Comparison of ENCODE assay signal across 17 cellular contexts in genomic region chr9:136913701-136914438, GRCh38. TPM values are rescaled to one million over a fixed set of nuclear protein-coding genes. Genes with fewer than 3 reads are reported as not detected.
DNase-seq lines count a peak whose midpoint lies in the region; ATAC-seq and TF ChIP-seq lines count a peak whose summit lies in the region.
"Had no signal": no experiment of that assay in that cellular context is flagged by ENCODE, and none has a peak within 500 bp of the region (broad histone marks: within the 10 kb centered on the region; RNA-seq: fewer than 3 reads in every experiment).

No MANE protein-coding gene starts in this region.

- H3K27me3 Mint-ChIP-seq in activated CD4-positive, alpha-beta T cell treated with anti-CD3 and anti-CD28 coated beads, Interleukin-2, amount 10 ng/mL, durations not matched to agents 24 days and 14 days: no peaks in the 10 kb centered on the region
- no peaks in the 10 kb centered on the region for H3K27me3 Mint-ChIP-seq in H9 (ENCODE audit: low read depth)
- H3K27me3 Mint-ChIP-seq in central memory CD8-positive, alpha-beta T cell: no peaks in the 10 kb centered on the region
- H3K27me3 Mint-ChIP-seq: CD4-positive, alpha-beta memory T cell had no signal

- H3K27me3 ChIP-seq in H9 (ENCODE audit: insufficient read depth, low read length) (no peaks in the 10 kb centered on the region), osteoblast (ENCODE audit: insufficient read depth, low read length) (no peaks in the 10 kb centered on the region)

- no peak overlapping the region for H2BK5ac ChIP-seq in H9 (ENCODE audit: insufficient read length, low read length)

- no peak for DNase-seq in activated CD4-positive, alpha-beta T cell treated with anti-CD3 and anti-CD28 coated beads, Interleukin-2, amount 10 ng/mL, durations not matched to agents 24 days and 14 days
- no peak for DNase-seq in activated CD4-positive, alpha-beta T cell treated with anti-CD3 and anti-CD28 coated beads for 4 hours
- DNase-seq in H9: peak; percentile 21
- no peak for DNase-seq in central memory CD8-positive, alpha-beta T cell (ENCODE audit: low spot score in 2 of 2)
- peak; percentile 55 for DNase-seq in osteoblast (ENCODE audit: insufficient read length, low spot score, missing footprints)
- DNase-seq: 8988T; C1 segment of cervical spinal cord; CD4-positive, alpha-beta memory T cell; DMS79; H7 had no signal

- H3K9me3 ChIP-seq in H9 (ENCODE audit: control insufficient read depth, low read depth, low read length) (no peaks in the 10 kb centered on the region), osteoblast (ENCODE audit: low read depth, low read length) (no peaks in the 10 kb centered on the region)

- H2AFZ ChIP-seq in H9 (ENCODE audit: low read length) (no peak overlapping the region), osteoblast (ENCODE audit: low read length) (no peak overlapping the region)
- H2AFZ ChIP-seq: GM23338 had no signal

- H4K5ac ChIP-seq in H9 (ENCODE audit: insufficient read length, low read depth, low read length): no peak overlapping the region

- H2BK20ac ChIP-seq in H9 (ENCODE audit: low read depth, low read length, poor library complexity, severe bottlenecking): no peak overlapping the region

- peaks cover 53% of the 10 kb centered on the region for H3K36me3 Mint-ChIP-seq in activated CD4-positive, alpha-beta T cell treated with anti-CD3 and anti-CD28 coated beads, Interleukin-2, amount 10 ng/mL, durations not matched to agents 24 days and 14 days (ENCODE audit: low read depth)
- H3K36me3 Mint-ChIP-seq in H9 (ENCODE audit: insufficient read depth in 1 of 3, low read depth in 3 of 3): peaks cover 25 to 61% (median 51%) of the 10 kb centered on the region in 3 experiments; a peak in 6 of 7 replicates
- H3K36me3 Mint-ChIP-seq in central memory CD8-positive, alpha-beta T cell (ENCODE audit: insufficient read depth): peaks cover 39% of the 10 kb centered on the region

- H2BK12ac ChIP-seq in H9 (ENCODE audit: insufficient read length, low read depth, low read length): no peak overlapping the region

- H3K4me1 ChIP-seq in H9 (ENCODE audit: insufficient read depth, low read length) (no peaks in the 10 kb centered on the region), osteoblast (ENCODE audit: insufficient read depth, low read length) (no peaks in the 10 kb centered on the region)

- no peak overlapping the region for H2BK120ac ChIP-seq in H9 (ENCODE audit: low read depth, low read length, poor library complexity, severe bottlenecking)

- H2AK5ac ChIP-seq in H9 (ENCODE audit: insufficient read length, low read length): no peak overlapping the region

- no peak for TF ChIP-seq CTCF in H9 (conservative IDR thresholded peaks at IDR 0.05)
- no peak for TF ChIP-seq CTCF in osteoblast (IDR thresholded peaks at IDR 0.05; ENCODE audit: extremely low read depth, low read depth, low read length)

- no peaks in the 10 kb centered on the region for H4K20me1 ChIP-seq in H9 (ENCODE audit: control insufficient read depth, insufficient read depth, insufficient read length)
- H4K20me1 ChIP-seq in osteoblast (ENCODE audit: insufficient read depth, low read length): peaks cover 3% of the 10 kb centered on the region

- no peaks in the 10 kb centered on the region for H3K23me2 ChIP-seq in H9 (ENCODE audit: insufficient read length, low read depth, low read length, poor library complexity, severe bottlenecking)

- H3K79me2 ChIP-seq in H9 (ENCODE audit: insufficient read depth, low read length) (no peaks in the 10 kb centered on the region), osteoblast (ENCODE audit: insufficient read depth, low read length) (no peaks in the 10 kb centered on the region)

- no peak overlapping the region for H3K4ac ChIP-seq in H9 (ENCODE audit: low read depth, low read length)

- no peak overlapping the region for H3K4me2 ChIP-seq in H9 (ENCODE audit: insufficient read depth, insufficient read length, low read length)
- no peak overlapping the region for H3K4me2 ChIP-seq in osteoblast (ENCODE audit: insufficient read depth, low read length)
- H3K4me2 ChIP-seq: GM23338 had no signal

- H3K9ac ChIP-seq in H9 (ENCODE audit: extremely low read depth, insufficient read length, low read length): no peak overlapping the region

- peaks cover 9% of the 10 kb centered on the region for H3K4me1 Mint-ChIP-seq in activated CD4-positive, alpha-beta T cell treated with anti-CD3 and anti-CD28 coated beads, Interleukin-2, amount 10 ng/mL, durations not matched to agents 24 days and 14 days
- no peaks in the 10 kb centered on the region for H3K4me1 Mint-ChIP-seq in H9
- peaks cover 17% of the 10 kb centered on the region for H3K4me1 Mint-ChIP-seq in central memory CD8-positive, alpha-beta T cell
- H3K4me1 Mint-ChIP-seq: GM23338 had no signal

- H3K27ac ChIP-seq in H9 (ENCODE audit: insufficient read length, low read depth, low read length) (no peak overlapping the region), osteoblast (ENCODE audit: low read depth, low read length) (no peak overlapping the region)

- peaks cover 3% of the 10 kb centered on the region for H3K79me1 ChIP-seq in H9 (ENCODE audit: insufficient read depth, low read depth, low read length, poor library complexity, severe bottlenecking)

- H3K9me3 Mint-ChIP-seq in activated CD4-positive, alpha-beta T cell treated with anti-CD3 and anti-CD28 coated beads, Interleukin-2, amount 10 ng/mL, durations not matched to agents 24 days and 14 days: no peaks in the 10 kb centered on the region
- no peaks in the 10 kb centered on the region for H3K9me3 Mint-ChIP-seq in H9
- H3K9me3 Mint-ChIP-seq in central memory CD8-positive, alpha-beta T cell: no peaks in the 10 kb centered on the region
- H3K9me3 Mint-ChIP-seq: CD4-positive, alpha-beta memory T cell; GM23338 had no signal

- no peak overlapping the region for H3K4me3 Mint-ChIP-seq in activated CD4-positive, alpha-beta T cell treated with anti-CD3 and anti-CD28 coated beads, Interleukin-2, amount 10 ng/mL, durations not matched to agents 24 days and 14 days
- H3K4me3 Mint-ChIP-seq in H9: no peak overlapping the region
- H3K4me3 Mint-ChIP-seq in central memory CD8-positive, alpha-beta T cell: no peak overlapping the region
- H3K4me3 Mint-ChIP-seq: CD4-positive, alpha-beta memory T cell; GM23338 had no signal

- intact Hi-C loops in activated CD4-positive, alpha-beta T cell treated with anti-CD3 and anti-CD28 coated beads, Interleukin-2, amount 10 ng/mL, durations not matched to agents 24 days and 14 days (cut with micrococcal nuclease): no loop called here

- no peak overlapping the region for H2BK15ac ChIP-seq in H9 (ENCODE audit: low read depth, low read length)

- H4K8ac ChIP-seq in H9 (replicated peaks; ENCODE audit: insufficient read length, low read depth, low read length): no peak overlapping the region

- H3K23ac ChIP-seq in H9 (ENCODE audit: insufficient read length, low read depth, low read length): no peak overlapping the region

- no CpG with 5 or more reads among the region's 17 CpGs for WGBS in H9 (ENCODE audit: extremely low coverage, insufficient read length, low lambda C conversion rate)

- H3T11ph ChIP-seq in H9 (ENCODE audit: low read length): no peak overlapping the region

- peaks cover 41% of the 10 kb centered on the region for H3K36me3 ChIP-seq in osteoblast (ENCODE audit: insufficient read depth, low read length)

- H3K18ac ChIP-seq in H9 (ENCODE audit: insufficient read length, low read depth, low read length): no peak overlapping the region

- H3K27ac Mint-ChIP-seq in activated CD4-positive, alpha-beta T cell treated with anti-CD3 and anti-CD28 coated beads, Interleukin-2, amount 10 ng/mL, durations not matched to agents 24 days and 14 days: peak overlapping the region; percentile 47
- H3K27ac Mint-ChIP-seq in H9: peak overlapping the region in 2 of 3 experiments; percentile 52 to 86; a peak in 2 of 7 replicates
- H3K27ac Mint-ChIP-seq in central memory CD8-positive, alpha-beta T cell (ENCODE audit: low read depth): peak overlapping the region; percentile 32
- H3K27ac Mint-ChIP-seq: GM23338 had no signal

- H3K56ac ChIP-seq in H9 (ENCODE audit: insufficient read length, low read depth, low read length): no peak overlapping the region

- H3K4me3 ChIP-seq in osteoblast (ENCODE audit: insufficient read depth, low read length): no peak overlapping the region
- H3K4me3 ChIP-seq: GM12878, GM23338 had no signal

- no peak overlapping the region for H4K91ac ChIP-seq in H9 (ENCODE audit: insufficient read length, low read depth, low read length)

- H3K14ac ChIP-seq in H9 (ENCODE audit: insufficient read depth, low read length): no peak overlapping the region

- ATAC-seq in central memory CD8-positive, alpha-beta T cell (replicated peaks; ENCODE audit: extremely low read depth, poor library complexity, severe bottlenecking): no peak
- ATAC-seq in GM21717 (IDR thresholded peaks at IDR 0.05; ENCODE audit: unreplicated experiment) (no peak), HG03175 (IDR thresholded peaks at IDR 0.05; ENCODE audit: unreplicated experiment) (no peak), HG02571 (IDR thresholded peaks at IDR 0.05; ENCODE audit: unreplicated experiment) (no peak)
- ATAC-seq: GM12878, GM23338, HepG2 had no signal

RNA-seq across cellular contexts. Expression of gene TRAF2, which starts 27.6 kb away (rescaled TPM):
- total RNA-seq in activated CD4-positive, alpha-beta T cell treated with anti-CD3 and anti-CD28 coated beads, Interleukin-2, amount 10 ng/mL, durations not matched to agents 24 days and 14 days: 61.6 and 66.6 TPM in 2 replicates
- total RNA-seq in H9 (2021): 48.8 and 49.2 TPM in 2 replicates
- total RNA-seq in osteoblast: 6.2 and 6.8 TPM in 2 replicates

RNA-seq across cellular contexts. Expression of gene FBXW5, which starts 30.7 kb away (rescaled TPM):
- 92.7 and 93.6 TPM in 2 replicates for total RNA-seq in activated CD4-positive, alpha-beta T cell treated with anti-CD3 and anti-CD28 coated beads, Interleukin-2, amount 10 ng/mL, durations not matched to agents 24 days and 14 days
- total RNA-seq in H9 (2021) (62.2 and 65.0 TPM in 2 replicates), osteoblast (143 and 157 TPM in 2 replicates)

RNA-seq across cellular contexts. Expression of gene C8G, which starts 31.2 kb away (rescaled TPM):
- total RNA-seq in activated CD4-positive, alpha-beta T cell treated with anti-CD3 and anti-CD28 coated beads, Interleukin-2, amount 10 ng/mL, durations not matched to agents 24 days and 14 days: 0.69 and 1.7 TPM in 2 replicates
- total RNA-seq in H9 (2021) (0.96 and 1.3 TPM in 2 replicates), osteoblast (1.2 TPM in 1 of 2 replicates, not detected in the other)
- total RNA-seq: G401, GM23338, H7 had no signal

RNA-seq across cellular contexts. Expression of gene LCN12, which starts 38.2 kb away (rescaled TPM):
- total RNA-seq in activated CD4-positive, alpha-beta T cell treated with anti-CD3 and anti-CD28 coated beads, Interleukin-2, amount 10 ng/mL, durations not matched to agents 24 days and 14 days: 1.3 and 2.3 TPM in 2 replicates
- total RNA-seq in H9 (2021) (2.1 and 4.5 TPM in 2 replicates), osteoblast (not detected in 2 replicates)
- total RNA-seq: G401 had no signal

RNA-seq across cellular contexts. Expression of gene EDF1, which starts 47.8 kb away (rescaled TPM):
- total RNA-seq in activated CD4-positive, alpha-beta T cell treated with anti-CD3 and anti-CD28 coated beads, Interleukin-2, amount 10 ng/mL, durations not matched to agents 24 days and 14 days: 378 and 380 TPM in 2 replicates
- total RNA-seq in H9 (2021) (318 and 328 TPM in 2 replicates), osteoblast (126 and 173 TPM in 2 replicates)

Comparison
In these comparisons a context has a peak if more than half of its experiments do, and no peak if none do; other contexts are left out.
1. DNase-seq: peak in H9 (single experiment) and osteoblast (single experiment); none in activated CD4-positive, alpha-beta T cell treated with anti-CD3 and anti-CD28 coated beads, Interleukin-2, amount 10 ng/mL, durations not matched to agents 24 days and 14 days (single experiment), activated CD4-positive, alpha-beta T cell treated with anti-CD3 and anti-CD28 coated beads for 4 hours (0 of 2) and central memory CD8-positive, alpha-beta T cell (0 of 2).
2. Peak in every context shown above with its lines, with median percentiles within 50 percentile points of each other: H3K27ac Mint-ChIP-seq.